1 cellular context compared by ENCODE assay signal in genomic region chr2:177348735-177349693, GRCh38.
TF ChIP-seq lines count a peak whose summit lies in the region.

No MANE protein-coding gene starts in this region.

TF ChIP-seq in HepG2, 621 proteins besides CTCF, POLR2A, EP300 and RAD21 (continued from another document and continues in another):
- TF ChIP-seq KIAA2018 (CRISPR knock-in tag; IDR thresholded peaks at IDR 0.05; ENCODE audit: borderline replicate concordance) (no peak), ELF3 (CRISPR knock-in tag; IDR thresholded peaks at IDR 0.05) (no peak), ZNF792 (CRISPR knock-in tag; IDR thresholded peaks at IDR 0.05) (no peak), GRHL1 (CRISPR knock-in tag; conservative IDR thresholded peaks at IDR 0.05) (no peak), MEIS1 (CRISPR knock-in tag; IDR thresholded peaks at IDR 0.05; ENCODE audit: borderline replicate concordance) (no peak), ZNF224 (CRISPR knock-in tag; IDR thresholded peaks at IDR 0.05) (no peak), AFF4 (CRISPR knock-in tag; IDR thresholded peaks at IDR 0.05) (no peak), PLSCR1 (CRISPR knock-in tag; IDR thresholded peaks at IDR 0.05; ENCODE audit: borderline replicate concordance) (no peak), ZNF672 (CRISPR knock-in tag; IDR thresholded peaks at IDR 0.05) (no peak), SNAPC2 (CRISPR knock-in tag; IDR thresholded peaks at IDR 0.05) (no peak), MXD3 (CRISPR knock-in tag; IDR thresholded peaks at IDR 0.05) (no peak), ZNF576 (CRISPR knock-in tag; IDR thresholded peaks at IDR 0.05) (no peak), SRY (CRISPR knock-in tag; IDR thresholded peaks at IDR 0.05) (no peak), BRCA1 (CRISPR knock-in tag; IDR thresholded peaks at IDR 0.05) (no peak), ZNF709 (CRISPR knock-in tag; IDR thresholded peaks at IDR 0.05) (no peak), ZNF501 (CRISPR knock-in tag; IDR thresholded peaks at IDR 0.05) (no peak), ZNF383 (CRISPR knock-in tag; IDR thresholded peaks at IDR 0.05; ENCODE audit: borderline replicate concordance) (no peak), YEATS4 (CRISPR knock-in tag; IDR thresholded peaks at IDR 0.05; ENCODE audit: borderline replicate concordance) (no peak), ARNTL (CRISPR knock-in tag; IDR thresholded peaks at IDR 0.05) (no peak), ZNF704 (CRISPR knock-in tag; IDR thresholded peaks at IDR 0.05; ENCODE audit: borderline replicate concordance) (no peak), HIVEP1 (CRISPR knock-in tag; IDR thresholded peaks at IDR 0.05) (no peak), ZNF616 (CRISPR knock-in tag; IDR thresholded peaks at IDR 0.05; ENCODE audit: low read depth) (no peak), ZNF691 (CRISPR knock-in tag; IDR thresholded peaks at IDR 0.05; ENCODE audit: borderline replicate concordance, low read depth) (no peak), ZNF296 (CRISPR knock-in tag; conservative IDR thresholded peaks at IDR 0.05) (no peak), HNF1A (IDR thresholded peaks at IDR 0.05; ENCODE audit: low read depth) (no peak), HNF1A (CRISPR knock-in tag; IDR thresholded peaks at IDR 0.05; ENCODE audit: borderline replicate concordance) (no peak), NFE2L1 (CRISPR knock-in tag; IDR thresholded peaks at IDR 0.05; ENCODE audit: borderline replicate concordance) (no peak), FUBP1 (CRISPR knock-in tag; IDR thresholded peaks at IDR 0.05; ENCODE audit: borderline replicate concordance) (no peak), BORCS8-MEF2B (CRISPR knock-in tag; IDR thresholded peaks at IDR 0.05) (no peak), FOSL1 (CRISPR knock-in tag; IDR thresholded peaks at IDR 0.05; ENCODE audit: borderline replicate concordance) (no peak), ZNF839 (CRISPR knock-in tag; IDR thresholded peaks at IDR 0.05; ENCODE audit: borderline replicate concordance) (no peak), ZNF570 (CRISPR knock-in tag; IDR thresholded peaks at IDR 0.05; ENCODE audit: borderline replicate concordance) (no peak), ZNF841 (CRISPR knock-in tag; IDR thresholded peaks at IDR 0.05; ENCODE audit: borderline replicate concordance) (no peak), ZNF496 (CRISPR knock-in tag; IDR thresholded peaks at IDR 0.05; ENCODE audit: insufficient replicate concordance) (no peak), ZNF724P (CRISPR knock-in tag; IDR thresholded peaks at IDR 0.05; ENCODE audit: borderline replicate concordance) (no peak), ZNF180 (CRISPR knock-in tag; IDR thresholded peaks at IDR 0.05; ENCODE audit: borderline replicate concordance, low read depth) (no peak)
